Comparison of ENCODE assay signal across 7 cellular contexts in genomic region chr5:163347671-163348070, GRCh38.
A peak's percentile ranks its signal among the peaks of the same experiment; 100 is the strongest.
DNase-seq lines count a peak whose midpoint lies in the region; ATAC-seq, FAIRE-seq and TF ChIP-seq lines count a peak whose summit lies in the region.

No MANE protein-coding gene starts in this region.

- no peaks in the 10 kb centered on the region for H3K27me3 Mint-ChIP-seq in astrocyte (ENCODE audit: low read depth, unreplicated experiment)

- H3K9me3 ChIP-seq in SJSA1 (replicated peaks) = no peaks in the 10 kb centered on the region
- H3K9me3 ChIP-seq in astrocyte (ENCODE audit: insufficient read depth, low read depth, low read length) = no peaks in the 10 kb centered on the region
- no peaks in the 10 kb centered on the region for H3K9me3 ChIP-seq in iPS DF 6.9 (ENCODE audit: control insufficient read depth, insufficient read depth, low read length)

- H3K27ac ChIP-seq in SJSA1 (no peak overlapping the region), astrocyte (ENCODE audit: low read depth, low read length) (no peak overlapping the region), iPS DF 6.9 (ENCODE audit: low read length) (no peak overlapping the region)

- no peak overlapping the region for H3K4me3 ChIP-seq in SJSA1
- no peak overlapping the region for H3K4me3 ChIP-seq in astrocyte (ENCODE audit: insufficient read depth, low read depth, low read length)
- no peak overlapping the region for H3K4me3 ChIP-seq in iPS DF 6.9 (ENCODE audit: low read length)

- DNase-seq in EL = peak; percentile 56
- DNase-seq in HS-5 (ENCODE audit: low read depth) = peak; percentile 9
- peak; percentile 34 to 59 for DNase-seq in SJSA1 (ENCODE audit: low read depth in 1 of 2, low spot score in 2 of 2)
- peak; percentile 26 for DNase-seq in astrocyte (ENCODE audit: low read depth)
- DNase-seq in iPS DF 6.9 (ENCODE audit: low read depth, low spot score) = peak; percentile 57
- DNase-seq in stimulated activated CD4-positive, alpha-beta T cell treated with anti-CD3 and anti-CD28 coated beads, Interleukin-12 subunit alpha, Interleukin-12 subunit beta, amount 100 ng/mL, for 4 hours = peak; percentile 23

- H3K4me2 ChIP-seq in astrocyte (ENCODE audit: low read length) = no peak overlapping the region

- no peaks in the 10 kb centered on the region for H3K27me3 ChIP-seq in SJSA1 (replicated peaks)
- peaks cover 3% of the 10 kb centered on the region for H3K27me3 ChIP-seq in astrocyte (ENCODE audit: insufficient read depth, low read length)
- H3K27me3 ChIP-seq in iPS DF 6.9 (ENCODE audit: control insufficient read depth, insufficient read depth, low read length) = no peaks in the 10 kb centered on the region

- no peaks in the 10 kb centered on the region for H3K36me3 Mint-ChIP-seq in astrocyte (ENCODE audit: low read depth, unreplicated experiment)

- H3K9me3 Mint-ChIP-seq in astrocyte (ENCODE audit: unreplicated experiment) = no peaks in the 10 kb centered on the region

- H3K4me1 ChIP-seq in SJSA1 (replicated peaks) (no peaks in the 10 kb centered on the region), astrocyte (ENCODE audit: insufficient read depth, low read length) (no peaks in the 10 kb centered on the region), iPS DF 6.9 (ENCODE audit: control insufficient read depth, insufficient read depth, low read length) (no peaks in the 10 kb centered on the region)

- no peak overlapping the region for H3K9ac ChIP-seq in astrocyte (ENCODE audit: low read length)

- no CpG with 5 or more reads among the region's 2 CpGs for WGBS in iPS DF 6.9 (ENCODE audit: insufficient coverage, insufficient read length)

- H3K27ac Mint-ChIP-seq in astrocyte (ENCODE audit: unreplicated experiment) = no peak overlapping the region

- TF ChIP-seq CTCF in astrocyte (IDR thresholded peaks at IDR 0.05; ENCODE audit: insufficient read depth, low read depth, low read length) = peak; percentile 94

- H3K79me2 ChIP-seq in astrocyte (ENCODE audit: insufficient read depth, low read length) = no peaks in the 10 kb centered on the region

- H3K4me3 Mint-ChIP-seq in astrocyte (ENCODE audit: unreplicated experiment) = no peak overlapping the region

- no peak for FAIRE-seq in astrocyte (lab: Jason Lieb, UNC)

- H3K4me1 Mint-ChIP-seq in astrocyte (ENCODE audit: low read depth, unreplicated experiment) = no peaks in the 10 kb centered on the region

- H2AFZ ChIP-seq in astrocyte (ENCODE audit: low read depth, low read length) = no peak overlapping the region

- H4K20me1 ChIP-seq in astrocyte (ENCODE audit: insufficient read depth, low read length) = no peaks in the 10 kb centered on the region

- ATAC-seq in GM19463 (IDR thresholded peaks at IDR 0.05; ENCODE audit: unreplicated experiment) = peak; percentile 72

- no peaks in the 10 kb centered on the region for H3K36me3 ChIP-seq in SJSA1
- no peaks in the 10 kb centered on the region for H3K36me3 ChIP-seq in astrocyte (ENCODE audit: insufficient read depth, low read length)
- no peaks in the 10 kb centered on the region for H3K36me3 ChIP-seq in iPS DF 6.9 (ENCODE audit: control insufficient read depth, insufficient read depth, low read length)
